1 cellular context compared by ENCODE assay signal in the genomic region with DNA sequence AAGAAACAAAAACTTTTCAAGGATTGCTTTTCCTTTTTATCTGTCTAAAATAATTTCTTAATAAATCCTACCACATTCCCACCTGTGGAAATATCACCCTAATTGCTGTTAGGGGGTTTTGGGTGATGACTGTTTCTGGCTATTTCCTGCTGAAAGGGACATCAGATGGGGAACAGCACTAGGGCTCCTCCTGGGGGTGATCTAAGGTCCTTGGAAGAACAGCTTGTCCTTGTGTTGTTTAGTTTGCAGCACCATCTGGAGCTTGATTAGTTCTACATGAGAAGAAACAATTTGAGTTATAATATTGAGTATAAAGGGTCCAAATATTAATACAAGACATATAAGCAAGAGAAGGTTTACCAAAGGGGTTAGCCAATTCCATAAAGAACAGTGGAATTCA.
TF ChIP-seq lines count a peak whose summit lies in the region.

No MANE protein-coding gene starts in this region.

TF ChIP-seq in H1, 55 proteins besides CTCF, POLR2A, EP300 and RAD21:
- TF ChIP-seq PHF8 (conservative IDR thresholded peaks at IDR 0.05; ENCODE audit: low read depth, low read length) (no peak), CBX8 (IDR thresholded peaks at IDR 0.05; ENCODE audit: borderline replicate concordance, low read depth, low read length) (no peak), CHD1 (IDR thresholded peaks at IDR 0.05; ENCODE audit: low read depth, low read length) (no peak), YY1 (IDR thresholded peaks at IDR 0.05; ENCODE audit: low read depth, low read length) (no peak), POLR2AphosphoS5 (IDR thresholded peaks at IDR 0.05; ENCODE audit: low read depth, low read length) (no peak), HDAC2 (IDR thresholded peaks at IDR 0.05; ENCODE audit: borderline replicate concordance in 1 of 2, low read depth in 2 of 2, low read length in 2 of 2) (no peak), TAF7 (optimal IDR thresholded peaks at IDR 0.05; ENCODE audit: borderline replicate concordance, low read depth, low read length) (no peak), CREB1 (IDR thresholded peaks at IDR 0.05) (no peak), BCL11A (IDR thresholded peaks at IDR 0.05; ENCODE audit: low read depth in 2 of 2, low read length in 2 of 2) (no peak), ASH2L (IDR thresholded peaks at IDR 0.05; ENCODE audit: low read length) (no peak), CHD2 (IDR thresholded peaks at IDR 0.05; ENCODE audit: low read length) (no peak), SAP30 (IDR thresholded peaks at IDR 0.05; ENCODE audit: insufficient read depth, insufficient replicate concordance, low read length) (no peak), CBX5 (IDR thresholded peaks at IDR 0.05; ENCODE audit: low read depth, low read length) (no peak)
- TF ChIP-seq, protein P1, sequence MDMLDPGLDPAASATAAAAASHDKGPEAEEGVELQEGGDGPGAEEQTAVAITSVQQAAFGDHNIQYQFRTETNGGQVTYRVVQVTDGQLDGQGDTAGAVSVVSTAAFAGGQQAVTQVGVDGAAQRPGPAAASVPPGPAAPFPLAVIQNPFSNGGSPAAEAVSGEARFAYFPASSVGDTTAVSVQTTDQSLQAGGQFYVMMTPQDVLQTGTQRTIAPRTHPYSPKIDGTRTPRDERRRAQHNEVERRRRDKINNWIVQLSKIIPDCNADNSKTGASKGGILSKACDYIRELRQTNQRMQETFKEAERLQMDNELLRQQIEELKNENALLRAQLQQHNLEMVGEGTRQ (IDR thresholded peaks at IDR 0.05; ENCODE audit: low read length), result no peak
- TF ChIP-seq, protein P2, sequence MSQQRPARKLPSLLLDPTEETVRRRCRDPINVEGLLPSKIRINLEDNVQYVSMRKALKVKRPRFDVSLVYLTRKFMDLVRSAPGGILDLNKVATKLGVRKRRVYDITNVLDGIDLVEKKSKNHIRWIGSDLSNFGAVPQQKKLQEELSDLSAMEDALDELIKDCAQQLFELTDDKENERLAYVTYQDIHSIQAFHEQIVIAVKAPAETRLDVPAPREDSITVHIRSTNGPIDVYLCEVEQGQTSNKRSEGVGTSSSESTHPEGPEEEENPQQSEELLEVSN (IDR thresholded peaks at IDR 0.05), result no peak
- TF ChIP-seq, protein P3, sequence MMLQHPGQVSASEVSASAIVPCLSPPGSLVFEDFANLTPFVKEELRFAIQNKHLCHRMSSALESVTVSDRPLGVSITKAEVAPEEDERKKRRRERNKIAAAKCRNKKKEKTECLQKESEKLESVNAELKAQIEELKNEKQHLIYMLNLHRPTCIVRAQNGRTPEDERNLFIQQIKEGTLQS (IDR thresholded peaks at IDR 0.05; ENCODE audit: insufficient read depth, low read depth, low read length), result no peak
